Comparison of ENCODE assay signal across 27 cellular contexts in genomic region chr17:14119546-14119945, GRCh38. TPM values are rescaled to one million over a fixed set of nuclear protein-coding genes. Genes with fewer than 3 reads are reported as not detected.
DNase-seq lines count a peak whose midpoint lies in the region; ATAC-seq and TF ChIP-seq lines count a peak whose summit lies in the region.
"Had no signal": no experiment of that assay in that cellular context is flagged by ENCODE, and none has a peak within 500 bp of the region (broad histone marks: within the 10 kb centered on the region; RNA-seq: fewer than 3 reads in every experiment).

No MANE protein-coding gene starts in this region.

- no peaks in the 10 kb centered on the region for H3K9me3 ChIP-seq in CD8-positive, alpha-beta memory T cell (ENCODE audit: low read length)
- H3K9me3 ChIP-seq: Caco-2, HAP-1, tibial artery had no signal

- CTCF ChIA-PET in CD8-positive, alpha-beta memory T cell (lab: Charles Lee): no interaction called here

- TF ChIP-seq CTCF in natural killer cell (IDR thresholded peaks at IDR 0.05): no peak

- H3K27me3 Mint-ChIP-seq in activated T-cell treated with anti-CD3 and anti-CD28 coated beads, Interleukin-2, amount 50 U/mL, for 24 hours: no peaks in the 10 kb centered on the region
- no peaks in the 10 kb centered on the region for H3K27me3 Mint-ChIP-seq in activated T-helper 17 cell treated with anti-CD3 and anti-CD28 coated beads, Interleukin-2, amount 50 U/mL, for 72 hours
- no peaks in the 10 kb centered on the region for H3K27me3 Mint-ChIP-seq in natural killer cell (ENCODE audit: low read depth in 2 of 2)
- no peaks in the 10 kb centered on the region for H3K27me3 Mint-ChIP-seq in CD8-positive, alpha-beta memory T cell
- H3K27me3 Mint-ChIP-seq: B cell, naive B cell had no signal

- no peak overlapping the region for H3K4me3 Mint-ChIP-seq in activated T-cell treated with anti-CD3 and anti-CD28 coated beads, Interleukin-2, amount 50 U/mL, for 24 hours
- peak overlapping the region; percentile 71 for H3K4me3 Mint-ChIP-seq in activated T-helper 17 cell treated with anti-CD3 and anti-CD28 coated beads, Interleukin-2, amount 50 U/mL, for 72 hours
- no peak overlapping the region for H3K4me3 Mint-ChIP-seq in natural killer cell
- H3K4me3 Mint-ChIP-seq in CD8-positive, alpha-beta memory T cell: no peak overlapping the region
- H3K4me3 Mint-ChIP-seq: B cell, mesothelial cell of epicardium, naive B cell had no signal

- H3K4me1 ChIP-seq in CD8-positive, alpha-beta memory T cell (ENCODE audit: insufficient read depth, low read length): peaks cover 23% of the 10 kb centered on the region
- H3K4me1 ChIP-seq: Caco-2, tibial artery had no signal

- intact Hi-C loops in natural killer cell (cut with micrococcal nuclease): loop anchor here (5.0 kb wide), 1 partner anchor 88 kb away; no protein-coding TSS in a partner anchor

- H3K9me3 Mint-ChIP-seq in activated T-cell treated with anti-CD3 and anti-CD28 coated beads, Interleukin-2, amount 50 U/mL, for 24 hours: peaks cover 29% of the 10 kb centered on the region
- peaks cover 4% of the 10 kb centered on the region for H3K9me3 Mint-ChIP-seq in activated T-helper 17 cell treated with anti-CD3 and anti-CD28 coated beads, Interleukin-2, amount 50 U/mL, for 72 hours
- H3K9me3 Mint-ChIP-seq in natural killer cell: no peaks in the 10 kb centered on the region
- no peaks in the 10 kb centered on the region for H3K9me3 Mint-ChIP-seq in CD8-positive, alpha-beta memory T cell

- peaks cover 94% of the 10 kb centered on the region for H3K4me1 Mint-ChIP-seq in activated T-cell treated with anti-CD3 and anti-CD28 coated beads, Interleukin-2, amount 50 U/mL, for 24 hours (ENCODE audit: low read depth)
- peaks cover 56% of the 10 kb centered on the region for H3K4me1 Mint-ChIP-seq in activated T-helper 17 cell treated with anti-CD3 and anti-CD28 coated beads, Interleukin-2, amount 50 U/mL, for 72 hours
- H3K4me1 Mint-ChIP-seq in natural killer cell: peaks cover 54 to 56% of the 10 kb centered on the region in 2 donors
- H3K4me1 Mint-ChIP-seq in CD8-positive, alpha-beta memory T cell: peaks cover 62 to 85% (median 78%) of the 10 kb centered on the region in 3 donors

- no peak overlapping the region for H3K27ac ChIP-seq in CD8-positive, alpha-beta memory T cell (ENCODE audit: low read depth, low read length)
- H3K27ac ChIP-seq: PC-9, tibial artery, WERI-Rb-1 had no signal

- H3K4me3 ChIP-seq in CD8-positive, alpha-beta memory T cell (ENCODE audit: low read length): no peak overlapping the region
- H3K4me3 ChIP-seq: HAP-1, PC-9, tibial artery had no signal

- peaks cover 68% of the 10 kb centered on the region for H3K36me3 Mint-ChIP-seq in activated T-cell treated with anti-CD3 and anti-CD28 coated beads, Interleukin-2, amount 50 U/mL, for 24 hours (ENCODE audit: low read depth)
- H3K36me3 Mint-ChIP-seq in activated T-helper 17 cell treated with anti-CD3 and anti-CD28 coated beads, Interleukin-2, amount 50 U/mL, for 72 hours (ENCODE audit: low read depth): peaks cover 11% of the 10 kb centered on the region
- H3K36me3 Mint-ChIP-seq in natural killer cell: no peaks in the 10 kb centered on the region
- H3K36me3 Mint-ChIP-seq in CD8-positive, alpha-beta memory T cell: peaks cover 0 to 4% (median 4%) of the 10 kb centered on the region in 3 donors

- DNase-seq in activated T-cell treated with anti-CD3 and anti-CD28 coated beads, Interleukin-2, amount 50 U/mL, for 24 hours: no peak
- DNase-seq in activated T-cell treated with anti-CD3 and anti-CD28 coated beads for 4 hours (no peak), MV-4-11 (lab: John Stamatoyannopoulos, UW) (peak; percentile 12), natural killer cell (no peak)
- no peak for DNase-seq in CD8-positive, alpha-beta memory T cell
- DNase-seq: activated CD8-positive, alpha-beta memory T cell treated with anti-CD3 and anti-CD28 coated beads for 24 hours; Caco-2; DMS79; effector CD8-positive, alpha-beta T cell; GDM1; glutamatergic neuron; kidney; naive B cell; NCI-H1417; NCI-H2029 treated with DMSO at 0.1 percent for 48 hours; NCI-H526; NK-92 treated with Interleukin-12 subunit alpha and Interleukin-12 subunit beta, amount 100 ng/mL, for 24 hours; PC-9; T-helper 9 cell; tibial artery; WERI-Rb-1 had no signal

- ATAC-seq in activated T-helper 17 cell treated with anti-CD3 and anti-CD28 coated beads, Interleukin-2, amount 50 U/mL, for 72 hours (replicated peaks): peak; percentile 81
- peak; percentile 19 to 48 (median 26) for ATAC-seq in natural killer cell
- no peak for ATAC-seq in HG02571 (IDR thresholded peaks at IDR 0.05; ENCODE audit: unreplicated experiment)
- ATAC-seq: Right ventricle myocardium inferior had no signal

- H3K36me3 ChIP-seq in CD8-positive, alpha-beta memory T cell (ENCODE audit: insufficient read depth, low read length): no peaks in the 10 kb centered on the region
- H3K36me3 ChIP-seq: HAP-1, tibial artery, WERI-Rb-1 had no signal

- POLR2A ChIA-PET in CD8-positive, alpha-beta memory T cell (lab: Charles Lee): no interaction called here

- peak overlapping the region; percentile 92 for H3K27ac Mint-ChIP-seq in activated T-cell treated with anti-CD3 and anti-CD28 coated beads, Interleukin-2, amount 50 U/mL, for 24 hours
- peak overlapping the region; percentile 93 for H3K27ac Mint-ChIP-seq in activated T-helper 17 cell treated with anti-CD3 and anti-CD28 coated beads, Interleukin-2, amount 50 U/mL, for 72 hours
- H3K27ac Mint-ChIP-seq in natural killer cell: peak overlapping the region in 1 of 2 donors; percentile 58
- peak overlapping the region in 4 of 8 donors; percentile 2 to 42 (median 18) for H3K27ac Mint-ChIP-seq in CD8-positive, alpha-beta memory T cell
- H3K27ac Mint-ChIP-seq: B cell, mesothelial cell of epicardium had no signal

- H3K27me3 ChIP-seq in CD8-positive, alpha-beta memory T cell (ENCODE audit: insufficient read depth, low read length, poor library complexity, severe bottlenecking): no peaks in the 10 kb centered on the region
- H3K27me3 ChIP-seq: tibial artery had no signal

RNA-seq across cellular contexts. Expression of gene COX10, which starts 50.2 kb away (rescaled TPM):
- 10 to 100 TPM; 16.0 to 30.1 TPM for total RNA-seq in activated T-helper 17 cell treated with anti-CD3 and anti-CD28 coated beads, Interleukin-2, amount 50 U/mL, for 72 hours
- 10 to 100 TPM; 12.5 to 17.0 (median 13.5) TPM for total RNA-seq in natural killer cell
- 10 to 100 TPM; 30.4 to 30.9 TPM for total RNA-seq in CD8-positive, alpha-beta memory T cell
- polyA plus RNA-seq in CD8-positive, alpha-beta memory T cell: 19.9 TPM
